Comparison of ENCODE assay signal across 13 cellular contexts in genomic region chr20:1818895-1819294, GRCh38.
DNase-seq lines count a peak whose midpoint lies in the region; ATAC-seq and TF ChIP-seq lines count a peak whose summit lies in the region.
"Had no signal": no experiment of that assay in that cellular context is flagged by ENCODE, and none has a peak within 500 bp of the region (broad histone marks: within the 10 kb centered on the region; RNA-seq: fewer than 3 reads in every experiment).

No MANE protein-coding gene starts in this region.

- DNase-seq in heart right ventricle = no peak
- no peak for DNase-seq in Right ventricle myocardium superior
- DNase-seq in globus pallidus (ENCODE audit: low spot score) = peak; percentile 30
- DNase-seq in upper lobe of right lung = no peak
- no peak for DNase-seq in activated gamma-delta T cell treated with Interleukin-2 at 50 U/mL for 16 hours
- no peak for DNase-seq in NCI-H2171 (lab: John Stamatoyannopoulos, UW)
- DNase-seq: COR-L47, cortex of kidney had no signal

- TF ChIP-seq CTCF in heart right ventricle (IDR thresholded peaks at IDR 0.05) (no peak), neutrophil (IDR thresholded peaks at IDR 0.05) (no peak), upper lobe of right lung (IDR thresholded peaks at IDR 0.05) (no peak)

- H3K36me3 ChIP-seq in heart right ventricle (no peaks in the 10 kb centered on the region), neutrophil (no peaks in the 10 kb centered on the region), upper lobe of right lung (no peaks in the 10 kb centered on the region)

- peak overlapping the region in 7 of 10 donors; percentile 38 to 88 (median 63) for H3K27ac ChIP-seq in heart right ventricle
- peak overlapping the region; percentile 98 for H3K27ac ChIP-seq in neutrophil
- H3K27ac ChIP-seq in upper lobe of right lung = peak overlapping the region; percentile 74
- H3K27ac ChIP-seq: VCaP had no signal

- WGBS in heart right ventricle, 2 donors = 74 to 79% methylated on average over 6 of the region's 6 CpGs

- ATAC-seq in heart right ventricle (no peak), Right ventricle myocardium superior (ENCODE audit: poor library complexity) (no peak), upper lobe of right lung (no peak), GM18873 (IDR thresholded peaks at IDR 0.05; ENCODE audit: low FRiP score, unreplicated experiment) (no peak)
- ATAC-seq: A549, SK-N-SH treated with all-trans-retinoic acid at 6 μM for 48 hours had no signal

- H3K4me1 ChIP-seq in heart right ventricle = peaks cover 6 to 75% (median 31%) of the 10 kb centered on the region in 9 donors
- peaks cover 87 to 89% of the 10 kb centered on the region in 2 experiments for H3K4me1 ChIP-seq in neutrophil (ENCODE audit: control insufficient read depth in 1 of 2, insufficient read depth in 1 of 2, low read depth in 1 of 2, low read length in 1 of 2)
- peaks cover 9% of the 10 kb centered on the region for H3K4me1 ChIP-seq in upper lobe of right lung

- intact Hi-C loops in heart right ventricle (cut with DNase I) = loop anchor here in 1 of 10 donors (10.0 kb wide), 1 partner anchor 326 kb away; no protein-coding TSS in a partner anchor
- intact Hi-C loops in Right ventricle myocardium superior (cut with DNase I) = no loop called here
- intact Hi-C loops in upper lobe of right lung (cut with DNase I) = no loop called here

- H3K27me3 ChIP-seq in heart right ventricle (peaks cover 0 to 8% (median 0%) of the 10 kb centered on the region in 7 donors), neutrophil (no peaks in the 10 kb centered on the region), upper lobe of right lung (no peaks in the 10 kb centered on the region)

- H3K4me3 ChIP-seq in heart right ventricle = no peak overlapping the region
- peak overlapping the region; percentile 43 to 53 for H3K4me3 ChIP-seq in neutrophil (ENCODE audit: low read depth in 1 of 2, low read length in 1 of 2)
- H3K4me3 ChIP-seq in upper lobe of right lung = no peak overlapping the region
- H3K4me3 ChIP-seq: A549 had no signal

- H3K9me3 ChIP-seq in heart right ventricle (peaks cover 0 to 30% (median 15%) of the 10 kb centered on the region in 11 donors), neutrophil (no peaks in the 10 kb centered on the region), upper lobe of right lung (no peaks in the 10 kb centered on the region)

Comparison
In these comparisons a context has a peak if more than half of its experiments do, and no peak if none do; other contexts are left out.
1. H3K4me3 ChIP-seq: peak in neutrophil (2 of 2); none in heart right ventricle (0 of 10) and upper lobe of right lung (single experiment).
2. Peak in every context shown above with its lines, with median percentiles within 50 percentile points of each other: H3K27ac ChIP-seq.